In the genomic region with DNA sequence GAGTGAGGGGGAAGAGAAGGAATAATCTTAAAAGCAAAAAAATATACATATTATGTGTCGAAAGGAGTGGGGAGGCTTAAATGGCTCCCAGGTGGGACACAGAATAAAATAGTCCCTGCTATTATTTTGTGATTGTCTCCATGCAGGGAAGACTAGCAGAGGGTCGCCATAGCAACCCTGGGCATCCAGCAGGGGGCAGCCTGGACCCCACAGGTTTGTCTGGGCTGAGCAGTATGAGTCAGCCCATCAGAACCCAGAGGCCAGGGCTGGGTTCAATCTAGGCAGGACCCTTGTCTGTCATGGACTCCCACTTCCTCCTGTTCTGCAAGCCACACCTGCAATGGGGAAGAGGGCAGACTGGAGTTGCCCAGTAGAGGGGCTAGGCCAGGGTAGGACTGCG, we compare ENCODE assay signal across 10 cellular contexts. TPM values are rescaled to one million over a fixed set of nuclear protein-coding genes. Genes with fewer than 3 reads are reported as not detected.
DNase-seq lines count a peak whose midpoint lies in the region; ATAC-seq and TF ChIP-seq lines count a peak whose summit lies in the region.
"Had no signal": no experiment of that assay in that cellular context is flagged by ENCODE, and none has a peak within 500 bp of the region (broad histone marks: within the 10 kb centered on the region; RNA-seq: fewer than 3 reads in every experiment).

No MANE protein-coding gene starts in this region.

- no peaks in the 10 kb centered on the region for H3K9me2 ChIP-seq in DOHH2 (replicated peaks; ENCODE audit: control insufficient read depth, low read length)
- no peaks in the 10 kb centered on the region for H3K9me2 ChIP-seq in OCI-LY1 (ENCODE audit: low read depth, low read length)

- H2AFZ ChIP-seq in OCI-LY1 (ENCODE audit: low read length) = no peak overlapping the region

- intact Hi-C loops in aorta (cut with DNase I) = no loop called here

- H3K9me3 ChIP-seq in DOHH2 (ENCODE audit: control insufficient read depth, insufficient read depth, low read length) = peaks cover 4% of the 10 kb centered on the region; the same call in 1 of the 2 replicates
- no peaks in the 10 kb centered on the region for H3K9me3 ChIP-seq in OCI-LY1 (ENCODE audit: low read length)
- peaks cover 2% of the 10 kb centered on the region for H3K9me3 ChIP-seq in aorta (ENCODE audit: control insufficient read depth, low read length)

- peak; percentile 52 for TF ChIP-seq CTCF in DOHH2 (IDR thresholded peaks at IDR 0.05; ENCODE audit: low read depth, low read length, poor library complexity, severe bottlenecking)
- peak; percentile 55 for TF ChIP-seq CTCF in OCI-LY1 (IDR thresholded peaks at IDR 0.05; ENCODE audit: low read length)
- peak; percentile 45 for TF ChIP-seq CTCF in epithelial cell of proximal tubule (conservative IDR thresholded peaks at IDR 0.05; ENCODE audit: low read depth, low read length)

- ATAC-seq in GM18873 (IDR thresholded peaks at IDR 0.05; ENCODE audit: low FRiP score, unreplicated experiment) (no peak), GM19395 (IDR thresholded peaks at IDR 0.05; ENCODE audit: unreplicated experiment) (no peak), aorta (ENCODE audit: low FRiP score) (no peak)

- H3K4me3 ChIP-seq in DOHH2 (ENCODE audit: low read length) (no peak overlapping the region), OCI-LY1 (ENCODE audit: low read depth, low read length, poor library complexity, severe bottlenecking) (no peak overlapping the region), epithelial cell of proximal tubule (ENCODE audit: low read depth, low read length) (no peak overlapping the region), aorta (ENCODE audit: low read length in 2 of 2) (no peak overlapping the region)

- DNase-seq in 8988T (peak; percentile 66), epithelial cell of proximal tubule (ENCODE audit: low read depth) (no peak), DMS114 treated with DMSO at 0.1 percent for 48 hours (lab: John Stamatoyannopoulos, UW; ENCODE audit: unreplicated experiment) (no peak), aorta (no peak)
- DNase-seq: activated T-cell treated with anti-CD3 and anti-CD28 coated beads for 4 hours, NCI-H524 treated with DMSO at 0.1 percent for 48 hours had no signal

- H4K20me1 ChIP-seq in DOHH2 (ENCODE audit: control insufficient read depth, insufficient read depth, low read depth, low read length) = no peaks in the 10 kb centered on the region
- H4K20me1 ChIP-seq in OCI-LY1 (ENCODE audit: insufficient read depth, low read length) = no peaks in the 10 kb centered on the region

- H3F3A ChIP-seq in DOHH2 (ENCODE audit: control insufficient read depth, insufficient read depth) (no peaks in the 10 kb centered on the region), OCI-LY1 (ENCODE audit: insufficient read depth, low read length) (no peaks in the 10 kb centered on the region)

- H3K4me2 ChIP-seq in DOHH2 (ENCODE audit: low read length) (no peak overlapping the region), OCI-LY1 (ENCODE audit: low read length) (no peak overlapping the region)

- H3K79me2 ChIP-seq in DOHH2 (ENCODE audit: control insufficient read depth, low read length) (no peaks in the 10 kb centered on the region), OCI-LY1 (ENCODE audit: insufficient read depth, low read length) (no peaks in the 10 kb centered on the region)

- H3K27me3 ChIP-seq in DOHH2 (ENCODE audit: control insufficient read depth, low read length) (0 out of 2 replicates have a peak, but pooled peaks cover 8% of the 10 kb centered on the region), OCI-LY1 (ENCODE audit: insufficient read depth, low read length) (no peaks in the 10 kb centered on the region), aorta (ENCODE audit: control insufficient read depth in 1 of 2, insufficient read depth in 2 of 2, low read length in 1 of 2) (no peaks in the 10 kb centered on the region)

- H3K4me1 ChIP-seq in DOHH2 (ENCODE audit: control insufficient read depth, low read length) (no peaks in the 10 kb centered on the region), OCI-LY1 (ENCODE audit: insufficient read depth, low read length, severe bottlenecking) (no peaks in the 10 kb centered on the region), aorta (ENCODE audit: control insufficient read depth in 1 of 2, insufficient read depth in 2 of 2, low read length in 2 of 2) (no peaks in the 10 kb centered on the region)

- no peaks in the 10 kb centered on the region for H3K36me3 ChIP-seq in DOHH2 (ENCODE audit: control insufficient read depth, low read length)
- no peaks in the 10 kb centered on the region for H3K36me3 ChIP-seq in OCI-LY1 (ENCODE audit: insufficient read depth, low read length)
- no peaks in the 10 kb centered on the region for H3K36me3 ChIP-seq in aorta (ENCODE audit: control insufficient read depth in 1 of 2, insufficient read depth in 2 of 2, low read length in 1 of 2)

- no peak overlapping the region for H3K9ac ChIP-seq in OCI-LY1 (ENCODE audit: low read length)

- 73 to 75% methylated on average over 3 of the region's 3 CpGs for WGBS in aorta, 2 donors

- no peak overlapping the region for H3K27ac ChIP-seq in DOHH2 (ENCODE audit: low read depth, low read length)
- H3K27ac ChIP-seq in OCI-LY1 (ENCODE audit: low read depth, low read length, poor library complexity, severe bottlenecking) = no peak overlapping the region
- H3K27ac ChIP-seq in aorta (ENCODE audit: low read depth in 1 of 2, low read length in 2 of 2) = no peak overlapping the region

RNA-seq across cellular contexts. Expression of gene LINGO1, which starts 17.6 kb away (rescaled TPM):
- total RNA-seq in epithelial cell of proximal tubule = 0.14 TPM in 1 of 2 replicates, not detected in the other
- 1 to 10 TPM; 1.9 to 2.1 TPM for total RNA-seq in aorta
- 1 to 10 TPM in 1 of 2 donors, under 1 TPM in 1; 0.38 to 1.0 TPM for polyA plus RNA-seq in aorta
